23 cellular contexts compared by ENCODE assay signal in the genomic region with DNA sequence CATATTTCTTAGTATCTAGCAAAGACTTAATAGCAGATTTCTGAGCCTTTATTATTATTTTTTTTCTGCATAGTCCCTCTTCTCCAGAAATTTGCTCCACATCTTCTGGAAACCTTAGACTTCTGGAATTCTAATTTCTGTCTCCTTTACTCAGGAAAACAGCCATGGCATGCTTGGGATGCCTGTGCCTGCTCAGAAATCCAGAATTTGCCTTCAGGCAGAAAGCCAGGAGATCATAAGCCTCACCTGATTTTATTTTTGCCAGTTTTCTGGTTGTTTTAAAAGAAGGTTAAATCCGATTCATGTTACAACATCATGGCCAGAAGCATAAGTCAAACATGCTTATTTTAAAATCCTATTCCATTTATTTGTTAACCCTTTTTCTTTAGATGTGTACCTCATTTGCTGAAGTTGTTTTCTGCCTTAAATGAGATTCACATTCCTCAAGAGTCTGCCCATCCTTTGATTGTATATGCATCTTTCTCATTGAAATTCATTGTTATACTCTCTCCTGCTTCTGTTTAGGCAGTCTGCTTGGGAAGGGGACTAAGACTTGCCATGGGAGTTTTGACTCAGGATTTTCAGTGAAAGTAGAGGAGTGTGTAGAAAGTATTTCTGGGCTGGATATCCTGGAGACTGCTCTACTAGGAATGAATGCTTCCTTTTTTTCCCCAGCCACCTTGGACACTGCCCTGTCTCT.
"Had no signal": no experiment of that assay in that cellular context is flagged by ENCODE, and none has a peak within 500 bp of the region (broad histone marks: within the 10 kb centered on the region; RNA-seq: fewer than 3 reads in every experiment).

No MANE protein-coding gene starts in this region.

- H3K9me3 ChIP-seq: lower lobe of right lung, thoracic aorta, upper lobe of left lung had no signal

- H3K4me3 ChIP-seq: body of pancreas, lower lobe of right lung, thoracic aorta, upper lobe of left lung had no signal

- H3K4me3 Mint-ChIP-seq: activated naive CD4-positive, alpha-beta T cell treated with anti-CD3 and anti-CD28 coated beads for 36 hours; activated T-cell treated with anti-CD3 and anti-CD28 coated beads, Interleukin-2, amount 50 U/mL, for 72 hours; natural killer cell; stimulated activated naive B cell treated with anti-CD40 and anti-IgM and Interleukin-4, amounts not matched to agents 10 μg/mL and 1 μg/mL and 100 μg/mL, for 72 hours had no signal

- H3K36me3 ChIP-seq: thoracic aorta had no signal

- H3K36me3 Mint-ChIP-seq: natural killer cell had no signal

- H3K9me3 Mint-ChIP-seq: activated naive CD4-positive, alpha-beta T cell treated with anti-CD3 and anti-CD28 coated beads for 36 hours; activated T-cell treated with anti-CD3 and anti-CD28 coated beads, Interleukin-2, amount 50 U/mL, for 72 hours; natural killer cell; stimulated activated naive B cell treated with anti-CD40 and anti-IgM and Interleukin-4, amounts not matched to agents 10 μg/mL and 1 μg/mL and 100 μg/mL, for 72 hours had no signal

- H3K27ac ChIP-seq: body of pancreas, lower lobe of right lung, upper lobe of left lung had no signal

- H3K27ac Mint-ChIP-seq: activated naive CD4-positive, alpha-beta T cell treated with anti-CD3 and anti-CD28 coated beads for 36 hours; natural killer cell had no signal

- H3K27me3 Mint-ChIP-seq: stimulated activated naive B cell treated with anti-CD40 and anti-IgM and Interleukin-4, amounts not matched to agents 10 μg/mL and 1 μg/mL and 100 μg/mL, for 72 hours had no signal

- DNase-seq: activated CD4-positive, alpha-beta T cell treated with anti-CD3 and anti-CD28 coated beads for 4 hours; activated CD4-positive, alpha-beta T cell treated with anti-CD3 and anti-CD28 coated beads, Interleukin-2, amount 50 U/mL, for 48 hours; activated CD4-positive, CD25-positive, alpha-beta regulatory T cell; activated effector memory CD4-positive, alpha-beta T cell treated with Interleukin-2 at 50 U/mL for 16 hours; activated naive CD4-positive, alpha-beta T cell treated with anti-CD3 and anti-CD28 coated beads for 36 hours; activated T-cell treated with anti-CD3 and anti-CD28 coated beads, Interleukin-2, amount 50 U/mL, for 72 hours; amygdala; body of pancreas; central memory CD4-positive, alpha-beta T cell; dermis blood vessel endothelial cell; effector memory CD4-positive, alpha-beta T cell; foreskin melanocyte; head of caudate nucleus; hypothalamus; kidney; lower lobe of right lung; natural killer cell; retina; stimulated activated CD4-positive, alpha-beta T cell treated with anti-CD3 and anti-CD28 coated beads, Interleukin-2, amount 100 ng/mL, for 48 hours; stimulated activated CD8-positive, alpha-beta memory T cell treated with anti-CD3 and anti-CD28 coated beads, Interleukin-4, amount 100 ng/mL, for 48 hours; stimulated activated naive B cell treated with anti-CD40 and anti-IgM and Interleukin-4, amounts not matched to agents 10 μg/mL and 1 μg/mL and 100 μg/mL, for 72 hours; upper lobe of left lung had no signal

- H3K27me3 ChIP-seq: body of pancreas, upper lobe of left lung had no signal
